Comparison of ENCODE assay signal across 18 cellular contexts in the genomic region with DNA sequence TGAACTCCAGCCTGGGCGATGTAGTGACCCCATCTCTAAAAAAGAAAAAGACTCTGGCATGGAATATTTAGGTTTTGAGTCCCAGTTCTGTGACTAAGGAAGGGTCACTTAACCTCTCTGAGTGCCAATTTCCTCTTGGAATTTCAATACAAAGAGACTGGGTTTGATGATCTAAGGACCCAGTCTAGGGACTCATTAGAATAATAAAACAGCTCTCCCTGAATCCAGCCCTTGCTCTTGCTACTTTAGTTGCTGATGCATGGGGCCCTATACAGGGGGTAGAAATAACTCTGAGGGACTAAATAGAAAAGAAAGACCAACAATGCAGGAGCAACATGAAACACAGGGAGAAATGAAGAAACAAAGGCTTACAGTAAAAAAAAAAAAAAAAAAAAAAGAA. TPM values are rescaled to one million over a fixed set of nuclear protein-coding genes. Genes with fewer than 3 reads are reported as not detected.
"Had no signal": no experiment of that assay in that cellular context is flagged by ENCODE, and none has a peak within 500 bp of the region (broad histone marks: within the 10 kb centered on the region; RNA-seq: fewer than 3 reads in every experiment).

No MANE protein-coding gene starts in this region.

- H3K27me3 Mint-ChIP-seq: progenitor cell of endocrine pancreas had no signal

- H3K4me3 ChIP-seq: left lung, right lobe of liver, SJCRH30, thoracic aorta had no signal

- H3K4me1 ChIP-seq: left lung, SJCRH30 had no signal

- H3K4me3 Mint-ChIP-seq: activated CD4-positive, alpha-beta memory T cell treated with anti-CD3 and anti-CD28 coated beads, Interleukin-2, amount 10 ng/mL, durations not matched to agents 7 days and 5 days; activated CD4-positive, alpha-beta T cell treated with anti-CD3 and anti-CD28 coated beads for 36 hours; central memory CD8-positive, alpha-beta T cell had no signal

- H3K36me3 ChIP-seq: left lung, right lobe of liver, SJCRH30, thoracic aorta had no signal

- H3K27me3 ChIP-seq: left lung, right lobe of liver, SJCRH30 had no signal

- DNase-seq: activated CD4-positive, alpha-beta memory T cell treated with anti-CD3 and anti-CD28 coated beads, Interleukin-2, amount 10 ng/mL, durations not matched to agents 7 days and 5 days; activated CD4-positive, alpha-beta T cell treated with anti-CD3 and anti-CD28 coated beads for 36 hours; activated gamma-delta T cell treated with Interleukin-2 at 50 U/mL for 16 hours; activated T-cell treated with anti-CD3 and anti-CD28 coated beads, Interleukin-2, amount 50 U/mL, for 48 hours; effector memory CD4-positive, alpha-beta T cell; hippocampal formation; left lung; right lobe of liver; SJCRH30; stimulated activated CD4-positive, alpha-beta T cell treated with anti-CD3 and anti-CD28 coated beads, Interleukin-12 subunit alpha, Interleukin-12 subunit beta, amount 100 ng/mL, for 4 hours; stimulated activated naive CD4-positive, alpha-beta T cell treated with Interleukin-2 at 50 U/mL for 16 hours had no signal

- ATAC-seq: activated CD4-positive, alpha-beta T cell treated with anti-CD3 and anti-CD28 coated beads for 36 hours; right lobe of liver had no signal

- H3K27ac Mint-ChIP-seq: activated CD4-positive, alpha-beta memory T cell treated with anti-CD3 and anti-CD28 coated beads, Interleukin-2, amount 10 ng/mL, durations not matched to agents 7 days and 5 days; activated CD4-positive, alpha-beta T cell treated with anti-CD3 and anti-CD28 coated beads for 36 hours; progenitor cell of endocrine pancreas had no signal

- H3K27ac ChIP-seq: epithelial cell of prostate, left lung, SJCRH30, thoracic aorta had no signal

- H3K4me1 Mint-ChIP-seq: activated CD4-positive, alpha-beta memory T cell treated with anti-CD3 and anti-CD28 coated beads, Interleukin-2, amount 10 ng/mL, durations not matched to agents 7 days and 5 days; activated CD4-positive, alpha-beta T cell treated with anti-CD3 and anti-CD28 coated beads for 36 hours; central memory CD8-positive, alpha-beta T cell had no signal

- H3K9me3 ChIP-seq: left lung, right lobe of liver, SJCRH30, thoracic aorta had no signal

- H3K9me3 Mint-ChIP-seq: activated CD4-positive, alpha-beta memory T cell treated with anti-CD3 and anti-CD28 coated beads, Interleukin-2, amount 10 ng/mL, durations not matched to agents 7 days and 5 days; central memory CD8-positive, alpha-beta T cell had no signal

RNA-seq across cellular contexts. Expression of a gene that starts 12.6 kb away (rescaled TPM):
- total RNA-seq: activated CD4-positive, alpha-beta memory T cell treated with anti-CD3 and anti-CD28 coated beads, Interleukin-2, amount 10 ng/mL, durations not matched to agents 7 days and 5 days; activated CD4-positive, alpha-beta T cell treated with anti-CD3 and anti-CD28 coated beads for 36 hours; astrocyte; mesenteric fat pad; progenitor cell of endocrine pancreas; T-helper 2 cell treated with Interferon-gamma antibody and Interleukin-4, amounts not matched to agents 100 ng/mL and 5 ng/mL, for 36 hours had no signal
